Comparison of ENCODE assay signal across 18 cellular contexts in the genomic region with DNA sequence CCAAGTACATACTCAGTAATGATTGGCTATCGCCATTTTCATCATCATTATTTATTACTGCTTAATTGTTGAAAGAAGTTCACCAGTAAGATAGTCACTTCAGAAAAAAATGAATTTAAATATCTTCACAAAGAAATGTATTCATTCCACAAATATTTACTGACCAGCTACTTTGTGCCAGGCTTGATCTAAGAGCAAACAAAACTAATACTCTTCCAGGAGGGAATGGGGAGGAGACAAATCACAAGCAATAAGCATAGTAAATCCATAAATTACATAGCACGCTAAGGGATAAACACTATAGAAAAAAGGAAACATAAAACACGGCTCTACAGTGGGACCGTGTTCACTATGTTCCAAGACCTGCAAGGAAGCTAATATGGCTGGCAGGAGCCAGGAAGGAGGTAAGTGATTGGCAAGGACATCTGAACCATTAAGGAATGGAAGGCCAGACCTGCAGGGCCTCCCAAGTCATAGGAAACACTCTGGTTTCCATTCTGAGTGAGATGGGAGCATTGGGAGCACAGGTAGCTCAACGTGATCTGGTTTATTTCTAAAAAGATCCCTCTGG. TPM values are rescaled to one million over a fixed set of nuclear protein-coding genes. Genes with fewer than 3 reads are reported as not detected.
DNase-seq lines count a peak whose midpoint lies in the region; ATAC-seq and TF ChIP-seq lines count a peak whose summit lies in the region.
"Had no signal": no experiment of that assay in that cellular context is flagged by ENCODE, and none has a peak within 500 bp of the region (broad histone marks: within the 10 kb centered on the region; RNA-seq: fewer than 3 reads in every experiment).

No MANE protein-coding gene starts in this region.

- no peak overlapping the region for H4K91ac ChIP-seq in H9 (ENCODE audit: insufficient read length, low read depth, low read length)

- no peak overlapping the region for H3K4me2 ChIP-seq in H9 (ENCODE audit: insufficient read depth, insufficient read length, low read length)
- H3K4me2 ChIP-seq: BLaER1 had no signal

- H3K4ac ChIP-seq in H9 (ENCODE audit: low read depth, low read length): no peak overlapping the region

- H3K36me3 Mint-ChIP-seq in activated naive CD4-positive, alpha-beta T cell treated with anti-CD3 and anti-CD28 coated beads for 36 hours (ENCODE audit: low read depth): peaks cover 2% of the 10 kb centered on the region
- peaks cover 0 to 4% (median 0%) of the 10 kb centered on the region in 3 experiments; a peak in 1 of 7 replicates for H3K36me3 Mint-ChIP-seq in H9 (ENCODE audit: insufficient read depth in 1 of 3, low read depth in 3 of 3)
- H3K36me3 Mint-ChIP-seq in endodermal cell (ENCODE audit: low read depth): peaks cover 2% of the 10 kb centered on the region

- H2BK15ac ChIP-seq in H9 (ENCODE audit: low read depth, low read length): no peak overlapping the region

- H3K9ac ChIP-seq in H9 (ENCODE audit: extremely low read depth, insufficient read length, low read length) (no peak overlapping the region), endodermal cell (ENCODE audit: extremely low read depth, low read length, poor library complexity, severe bottlenecking) (no peak overlapping the region)
- H3K9ac ChIP-seq: BLaER1 had no signal

- no peaks in the 10 kb centered on the region for H4K20me1 ChIP-seq in H9 (ENCODE audit: control insufficient read depth, insufficient read depth, insufficient read length)
- H4K20me1 ChIP-seq: BLaER1 had no signal

- no peak overlapping the region for H2BK12ac ChIP-seq in H9 (ENCODE audit: insufficient read length, low read depth, low read length)

- peak overlapping the region; percentile 22 for H3K27ac Mint-ChIP-seq in activated naive CD4-positive, alpha-beta T cell treated with anti-CD3 and anti-CD28 coated beads for 36 hours
- H3K27ac Mint-ChIP-seq in H9: peak overlapping the region in 1 of 3 experiments; percentile 0; a peak in 2 of 7 replicates
- no peak overlapping the region for H3K27ac Mint-ChIP-seq in endodermal cell
- H3K27ac Mint-ChIP-seq: CD8-positive, alpha-beta T cell had no signal

- TF ChIP-seq CTCF in C4-2B (conservative IDR thresholded peaks at IDR 0.05) (no peak), H9 (conservative IDR thresholded peaks at IDR 0.05) (no peak), mucosa of descending colon (IDR thresholded peaks at IDR 0.05) (no peak), endodermal cell (conservative IDR thresholded peaks at IDR 0.05) (no peak)

- no peak overlapping the region for H4K5ac ChIP-seq in H9 (ENCODE audit: insufficient read length, low read depth, low read length)

- peak overlapping the region; percentile 54 for H2BK5ac ChIP-seq in H9 (ENCODE audit: insufficient read length, low read length)

- H3K4me3 Mint-ChIP-seq in activated naive CD4-positive, alpha-beta T cell treated with anti-CD3 and anti-CD28 coated beads for 36 hours: no peak overlapping the region
- H3K4me3 Mint-ChIP-seq in H9: no peak overlapping the region
- no peak overlapping the region for H3K4me3 Mint-ChIP-seq in endodermal cell
- H3K4me3 Mint-ChIP-seq: CD8-positive, alpha-beta T cell had no signal

- H3K79me2 ChIP-seq in H9 (ENCODE audit: insufficient read depth, low read length): peaks cover 15% of the 10 kb centered on the region; the same call in 1 of the 2 replicates

- no peak for DNase-seq in activated naive CD4-positive, alpha-beta T cell treated with anti-CD3 and anti-CD28 coated beads for 36 hours
- DNase-seq in activated naive CD4-positive, alpha-beta T cell (lab: John Stamatoyannopoulos, UW): no peak
- DNase-seq in H9: no peak
- DNase-seq in mucosa of descending colon: no peak
- DNase-seq in endodermal cell: no peak
- DNase-seq in stimulated activated CD4-positive, alpha-beta T cell treated with anti-CD3 and anti-CD28 coated beads, Interleukin-4, amount 100 ng/mL, for 24 hours: no peak
- DNase-seq: 8988T; Calu3; CD8-positive, alpha-beta T cell; DMS79; GDM1; IMR-90 had no signal

- no peaks in the 10 kb centered on the region for H3K9me3 Mint-ChIP-seq in activated naive CD4-positive, alpha-beta T cell treated with anti-CD3 and anti-CD28 coated beads for 36 hours
- no peaks in the 10 kb centered on the region for H3K9me3 Mint-ChIP-seq in H9
- H3K9me3 Mint-ChIP-seq in endodermal cell: no peaks in the 10 kb centered on the region
- H3K9me3 Mint-ChIP-seq: CD8-positive, alpha-beta T cell had no signal

- intact Hi-C loops in activated naive CD4-positive, alpha-beta T cell treated with anti-CD3 and anti-CD28 coated beads for 36 hours (cut with micrococcal nuclease): no loop called here
- intact Hi-C loops in mucosa of descending colon (cut with DNase I, micrococcal nuclease): no loop called here

- no peak overlapping the region for H3K18ac ChIP-seq in H9 (ENCODE audit: insufficient read length, low read depth, low read length)

- no peak overlapping the region for H2AK5ac ChIP-seq in H9 (ENCODE audit: insufficient read length, low read length)

- H3K4me1 Mint-ChIP-seq in activated naive CD4-positive, alpha-beta T cell treated with anti-CD3 and anti-CD28 coated beads for 36 hours (ENCODE audit: low read depth): peaks cover 46% of the 10 kb centered on the region
- H3K4me1 Mint-ChIP-seq in H9 (peaks cover 4 to 6% of the 10 kb centered on the region in 2 experiments; a peak in 3 of 4 replicates), endodermal cell (peaks cover 3% of the 10 kb centered on the region)

- no peak overlapping the region for H4K8ac ChIP-seq in H9 (replicated peaks; ENCODE audit: insufficient read length, low read depth, low read length)

- H3K9me3 ChIP-seq in H9 (ENCODE audit: control insufficient read depth, low read depth, low read length): no peaks in the 10 kb centered on the region
- no peaks in the 10 kb centered on the region for H3K9me3 ChIP-seq in mucosa of descending colon
- H3K9me3 ChIP-seq in endodermal cell (ENCODE audit: control insufficient read depth, low read length): no peaks in the 10 kb centered on the region
- H3K9me3 ChIP-seq: BLaER1, HAP-1 had no signal

- H3K4me1 ChIP-seq in H9 (ENCODE audit: insufficient read depth, low read length) (no peaks in the 10 kb centered on the region), mucosa of descending colon (ENCODE audit: low read depth) (no peaks in the 10 kb centered on the region), endodermal cell (ENCODE audit: control insufficient read depth, insufficient read depth, low read length) (no peaks in the 10 kb centered on the region)
- H3K4me1 ChIP-seq: BLaER1, HAP-1 had no signal

- H3K14ac ChIP-seq in H9 (ENCODE audit: insufficient read depth, low read length): no peak overlapping the region

- CTCF ChIA-PET in activated naive CD4-positive, alpha-beta T cell treated with anti-CD3 and anti-CD28 coated beads for 36 hours (lab: Charles Lee): interaction anchor here (1.1 kb wide), 1 partner anchor 12 kb away, joined by 3 read pairs; no protein-coding TSS in a partner anchor

- H3K56ac ChIP-seq in H9 (ENCODE audit: insufficient read length, low read depth, low read length): no peak overlapping the region

- peaks cover 3% of the 10 kb centered on the region for H3K79me1 ChIP-seq in H9 (ENCODE audit: insufficient read depth, low read depth, low read length, poor library complexity, severe bottlenecking)

- H2BK20ac ChIP-seq in H9 (ENCODE audit: low read depth, low read length, poor library complexity, severe bottlenecking): no peak overlapping the region

- no peak overlapping the region for H3K4me3 ChIP-seq in mucosa of descending colon
- no peak overlapping the region for H3K4me3 ChIP-seq in endodermal cell (ENCODE audit: low read length)
- H3K4me3 ChIP-seq: BLaER1, HAP-1, K562 had no signal

- H3K27me3 ChIP-seq in H9 (ENCODE audit: insufficient read depth, low read length): no peaks in the 10 kb centered on the region
- no peaks in the 10 kb centered on the region for H3K27me3 ChIP-seq in endodermal cell (ENCODE audit: control insufficient read depth, insufficient read depth, low read length, poor library complexity, severe bottlenecking)
- H3K27me3 ChIP-seq: BLaER1 had no signal

- H2BK120ac ChIP-seq in H9 (ENCODE audit: low read depth, low read length, poor library complexity, severe bottlenecking): no peak overlapping the region

- peak; percentile 30 for ATAC-seq in mucosa of descending colon
- no peak for ATAC-seq in HG03097 (IDR thresholded peaks at IDR 0.05; ENCODE audit: low FRiP score, unreplicated experiment)
- ATAC-seq: CD8-positive, alpha-beta T cell; K562 had no signal

- no CpG with 5 or more reads among the region's 5 CpGs for WGBS in H9 (ENCODE audit: extremely low coverage, insufficient read length, low lambda C conversion rate)
- 84 to 94% methylated on average over 4 to 5 of the region's 5 CpGs for WGBS in endodermal cell (ENCODE audit: insufficient coverage in 1 of 2, insufficient read length in 1 of 2), 2 experiments

- H3K36me3 ChIP-seq in mucosa of descending colon (ENCODE audit: low read depth) (no peaks in the 10 kb centered on the region), endodermal cell (ENCODE audit: control insufficient read depth, insufficient read depth, low read length) (no peaks in the 10 kb centered on the region)
- H3K36me3 ChIP-seq: BLaER1, HAP-1 had no signal

- no peaks in the 10 kb centered on the region for H3K23me2 ChIP-seq in H9 (ENCODE audit: insufficient read length, low read depth, low read length, poor library complexity, severe bottlenecking)

- H3K23ac ChIP-seq in H9 (ENCODE audit: insufficient read length, low read depth, low read length): no peak overlapping the region

- no peak overlapping the region for H3T11ph ChIP-seq in H9 (ENCODE audit: low read length)

- H3K27ac ChIP-seq in C4-2B (peak overlapping the region; percentile 53; the same call in 1 of the 2 replicates), H9 (ENCODE audit: insufficient read length, low read depth, low read length) (no peak overlapping the region), endodermal cell (ENCODE audit: low read depth, low read length) (no peak overlapping the region)
- H3K27ac ChIP-seq: BLaER1, HL-60 had no signal

- H2AFZ ChIP-seq in H9 (ENCODE audit: low read length): no peak overlapping the region

- no peaks in the 10 kb centered on the region for H3K27me3 Mint-ChIP-seq in activated naive CD4-positive, alpha-beta T cell treated with anti-CD3 and anti-CD28 coated beads for 36 hours (ENCODE audit: low read depth)
- H3K27me3 Mint-ChIP-seq in H9 (ENCODE audit: low read depth) (no peaks in the 10 kb centered on the region), endodermal cell (ENCODE audit: insufficient read depth) (no peaks in the 10 kb centered on the region)

RNA-seq across cellular contexts. Expression of gene ITPR2, which starts 27.5 kb away (rescaled TPM):
- 10 to 100 TPM; 24.4 to 24.5 TPM for total RNA-seq in activated naive CD4-positive, alpha-beta T cell treated with anti-CD3 and anti-CD28 coated beads for 36 hours
- total RNA-seq in H9 (2021): 14.8 and 16.1 TPM in 2 replicates
- total RNA-seq in mucosa of descending colon: 10 to 100 TPM; 33.3 to 60.8 (median 54.0) TPM
- total RNA-seq in endodermal cell: 10 to 100 TPM; 14.8 to 74.4 TPM
- polyA plus RNA-seq in endodermal cell (2013, experiment 1 of 2): 1.6 TPM
- polyA plus RNA-seq in endodermal cell (2013, experiment 2 of 2): 1.5 TPM
